Comparison of ENCODE assay signal across 27 cellular contexts in genomic region chr12:108172033-108172432, GRCh38. TPM values are rescaled to one million over a fixed set of nuclear protein-coding genes. Genes with fewer than 3 reads are reported as not detected.
DNase-seq lines count a peak whose midpoint lies in the region; ATAC-seq, FAIRE-seq and TF ChIP-seq lines count a peak whose summit lies in the region.
"Had no signal": no experiment of that assay in that cellular context is flagged by ENCODE, and none has a peak within 500 bp of the region (broad histone marks: within the 10 kb centered on the region; RNA-seq: fewer than 3 reads in every experiment).

No MANE protein-coding gene starts in this region.

- no peaks in the 10 kb centered on the region for H3K79me2 ChIP-seq in K562 (ENCODE audit: control insufficient read depth, insufficient read depth, low read length)

- in situ Hi-C loops in K562 (cut with MboI) = no loop called here

- no peak overlapping the region for H2AFZ ChIP-seq in K562 (ENCODE audit: low read depth, low read length)

- TF ChIP-seq POLR2A in A549 (IDR thresholded peaks at IDR 0.05; ENCODE audit: low read length) = no peak
- TF ChIP-seq POLR2A in K562 (conservative IDR thresholded peaks at IDR 0.05) = no peak
- no peak for TF ChIP-seq POLR2A in thyroid gland (IDR thresholded peaks at IDR 0.05)

- H4K20me1 ChIP-seq in K562 (replicated peaks; ENCODE audit: control insufficient read depth, insufficient read depth, low read length) = no peaks in the 10 kb centered on the region
- H4K20me1 ChIP-seq: BLaER1 treated with 17β-estradiol and CSF1 and Interleukin-3, amounts not matched to agents 10 nM and 100 nM had no signal

- H3K27me3 ChIP-seq in K562 (ENCODE audit: control insufficient read depth in 2 of 2, insufficient read depth in 2 of 2, low read length in 2 of 2) (no peaks in the 10 kb centered on the region; a peak in 1 of 5 replicates), thyroid gland (no peaks in the 10 kb centered on the region)
- H3K27me3 ChIP-seq: BLaER1 treated with 17β-estradiol and CSF1 and Interleukin-3, amounts not matched to agents 10 nM and 100 nM had no signal

- TF ChIP-seq RAD21 in A549 (conservative IDR thresholded peaks at IDR 0.05 in 1 of 2, IDR thresholded peaks at IDR 0.05 in 1 of 2) (no peak), K562 (CRISPR knock-in tag; conservative IDR thresholded peaks at IDR 0.05 in 1 of 2, IDR thresholded peaks at IDR 0.05 in 1 of 2) (no peak)

- H3K9me3 ChIP-seq in A549 = no peaks in the 10 kb centered on the region
- H3K9me3 ChIP-seq in HEK293 (ENCODE audit: control insufficient read depth, insufficient read depth, low read depth, low read length) = no peaks in the 10 kb centered on the region
- no peaks in the 10 kb centered on the region for H3K9me3 ChIP-seq in K562 (replicated peaks; ENCODE audit: control insufficient read depth, insufficient read depth, low read depth, low read length)
- H3K9me3 ChIP-seq in thyroid gland = no peaks in the 10 kb centered on the region
- H3K9me3 ChIP-seq: BLaER1 treated with 17β-estradiol and CSF1 and Interleukin-3, amounts not matched to agents 10 nM and 100 nM; Caco-2 had no signal

- CTCF ChIA-PET in A549 (lab: Yijun Ruan, JAX) = interaction anchor here (1.2 kb wide), 1 partner anchor 16 kb away, joined by 3 read pairs; no protein-coding TSS in a partner anchor
- CTCF ChIA-PET in HEK293 (lab: Yijun Ruan, JAX) = no interaction called here
- CTCF ChIA-PET in K562 (lab: Yijun Ruan, JAX; ENCODE audit: low intra/inter-chr PET ratio) = no interaction called here

- H3K9ac ChIP-seq in K562 (ENCODE audit: insufficient read depth in 1 of 2, low read depth in 2 of 2, low read length in 2 of 2) = no peak overlapping the region
- H3K9ac ChIP-seq: BLaER1 treated with 17β-estradiol and CSF1 and Interleukin-3, amounts not matched to agents 10 nM and 100 nM had no signal

- no peak overlapping the region for H3K27ac ChIP-seq in A549
- no peak overlapping the region for H3K27ac ChIP-seq in HEK293 (ENCODE audit: extremely low read depth, low read depth, low read length)
- H3K27ac ChIP-seq in K562 (ENCODE audit: extremely low read depth, low read depth, low read length) = no peak overlapping the region
- peak overlapping the region; percentile 79 to 92 (median 87) for H3K27ac ChIP-seq in thyroid gland
- H3K27ac ChIP-seq: BLaER1 treated with 17β-estradiol and CSF1 and Interleukin-3, amounts not matched to agents 10 nM and 100 nM; C4-2B had no signal

- BruUV-seq in K562 (replicated peaks; lab: Mats Ljungman, UMichigan) = no TSS peak

- no peak for DNase-seq in A549 (ENCODE audit: low read depth in 1 of 2, low spot score in 1 of 2)
- no peak for DNase-seq in K562 (ENCODE audit: extremely low read depth in 1 of 4, low spot score in 3 of 4)
- DNase-seq in thyroid gland = no peak
- no peak for DNase-seq in hippocampal formation (lab: John Stamatoyannopoulos, UW)
- DNase-seq in D341Med (ENCODE audit: low spot score) = no peak
- no peak for DNase-seq in left ventricle myocardium superior
- DNase-seq: 8988T; AML-193; Caco-2; Calu3; CD4-positive, alpha-beta T cell; CD8-positive, alpha-beta T cell; DMS 273 treated with DMSO at 0.1 percent for 48 hours; DMS153; DMS53; DMS79; DND-41; EL; GDM1 had no signal

- intact Hi-C loops in K562 (cut with micrococcal nuclease) (no loop called here), thyroid gland (cut with DNase I) (no loop called here), left ventricle myocardium superior (cut with micrococcal nuclease) (no loop called here)

- POLR2A ChIA-PET in A549 (lab: Yijun Ruan, JAX) (no interaction called here), HEK293 (lab: Yijun Ruan, JAX) (no interaction called here), K562 (lab: Yijun Ruan, JAX) (interaction anchor here (0.6 to 1.3 kb wide), 5 partner anchors 9 to 70 kb away, joined by 3 to 7 read pairs (median 3); no protein-coding TSS in a partner anchor)

- H3K4me1 ChIP-seq in A549 (no peaks in the 10 kb centered on the region), HEK293 (ENCODE audit: control insufficient read depth, insufficient read depth, low read length) (no peaks in the 10 kb centered on the region), K562 (replicated peaks in 1 of 2; ENCODE audit: control insufficient read depth in 2 of 2, insufficient read depth in 2 of 2, low read length in 2 of 2) (no peaks in the 10 kb centered on the region; a peak in 1 of 5 replicates), thyroid gland (peaks cover 65 to 83% of the 10 kb centered on the region in 2 donors)
- H3K4me1 ChIP-seq: BLaER1 treated with 17β-estradiol and CSF1 and Interleukin-3, amounts not matched to agents 10 nM and 100 nM; Caco-2 had no signal

- ATAC-seq in A549 (no peak), K562 (no peak), left ventricle myocardium superior (no peak)
- ATAC-seq: CD8-positive, alpha-beta T cell; GM12878 had no signal

- 0% methylated on average over 2 of the region's 2 CpGs for WGBS in A549 (ENCODE audit: missing lambda C conversion rate)
- 3% methylated on average over 2 of the region's 2 CpGs for WGBS in K562 (ENCODE audit: insufficient coverage, low coverage, missing lambda C conversion rate)
- 81 to 86% methylated on average over 2 of the region's 2 CpGs for WGBS in thyroid gland, 2 donors

- TF ChIP-seq CTCF in A549 (IDR thresholded peaks at IDR 0.05) (no peak), HEK293 (tag by site-specific recombination; IDR thresholded peaks at IDR 0.05) (no peak), K562 (IDR thresholded peaks at IDR 0.05 in 2 of 3, conservative IDR thresholded peaks at IDR 0.05 in 1 of 3; ENCODE audit: insufficient read depth in 2 of 3, low read depth in 1 of 3, low read length in 3 of 3) (no peak), thyroid gland (IDR thresholded peaks at IDR 0.05) (no peak)

- H3K36me3 ChIP-seq in HEK293 (ENCODE audit: control insufficient read depth in 2 of 2, insufficient read depth in 1 of 2, low read length in 2 of 2) (no peaks in the 10 kb centered on the region), K562 (ENCODE audit: control insufficient read depth, insufficient read depth, low read length) (no peaks in the 10 kb centered on the region), thyroid gland (no peaks in the 10 kb centered on the region)
- H3K36me3 ChIP-seq: BLaER1 treated with 17β-estradiol and CSF1 and Interleukin-3, amounts not matched to agents 10 nM and 100 nM had no signal

- no peak overlapping the region for H3K4me3 ChIP-seq in A549
- no peak overlapping the region for H3K4me3 ChIP-seq in HEK293 (ENCODE audit: low read depth, low read length)
- no peak overlapping the region for H3K4me3 ChIP-seq in K562
- H3K4me3 ChIP-seq in thyroid gland (replicated peaks in 1 of 3) = no peak overlapping the region
- H3K4me3 ChIP-seq: BLaER1 treated with 17β-estradiol and CSF1 and Interleukin-3, amounts not matched to agents 10 nM and 100 nM; GM12878 had no signal

- H3K9me1 ChIP-seq in K562 (ENCODE audit: control insufficient read depth, insufficient read depth, low read length) = no peaks in the 10 kb centered on the region

- H3K4me2 ChIP-seq in A549 = no peak overlapping the region
- no peak overlapping the region for H3K4me2 ChIP-seq in K562 (ENCODE audit: insufficient read depth, low read length)
- H3K4me2 ChIP-seq: BLaER1 treated with 17β-estradiol and CSF1 and Interleukin-3, amounts not matched to agents 10 nM and 100 nM had no signal

- no peak for FAIRE-seq in A549 (lab: Jason Lieb, UNC)
- FAIRE-seq in K562 (lab: Jason Lieb, UNC) = no peak
- FAIRE-seq: A204.1, GM12878, GM12892, GM19239 had no signal

- no peak for TF ChIP-seq EP300 in A549 (IDR thresholded peaks at IDR 0.05)
- TF ChIP-seq EP300 in K562 (IDR thresholded peaks at IDR 0.05; ENCODE audit: low read length) = no peak

TF ChIP-seq in A549, 52 proteins besides CTCF, POLR2A, EP300 and RAD21 (continues in another document):
- TF ChIP-seq KDM1A (IDR thresholded peaks at IDR 0.05; ENCODE audit: low read depth) = peak; percentile 21; the same call in 1 of the 2 replicates

TF ChIP-seq in HEK293, 187 proteins besides CTCF, POLR2A, EP300 and RAD21 (continues in another document):
- no peak for TF ChIP-seq EGR2 (tag by site-specific recombination; IDR thresholded peaks at IDR 0.05; ENCODE audit: low read depth)

TF ChIP-seq in K562, 482 proteins besides CTCF, POLR2A, EP300 and RAD21 (continues in another document):
- no peak for TF ChIP-seq ZNF740 (CRISPR knock-in tag; IDR thresholded peaks at IDR 0.05)
- TF ChIP-seq ZNF740 (tag; IDR thresholded peaks at IDR 0.05) = no peak

RNA-seq across cellular contexts. Expression of gene WSCD2, which starts 42.9 kb away (rescaled TPM):
- polyA plus RNA-seq in A549 (2011; rRNA removed) (not detected in 2 replicates), A549 (2017; fragmentation: RNase III; extraction: RNeasy Plus Mini Kit Qiagen cat#74134 plus additional on column Dnase treatment) (not detected in 3 replicates), K562 (2011; rRNA removed) (0.88 and 0.91 TPM in 2 replicates), K562 (2014; fragmentation: Illumina TruSeq; extraction: Trizol) (2.8 and 5.2 TPM in 2 replicates), K562 (2014; fragmentation: Nextera tagmentation; extraction: Ambion mirVana) (under 1 TPM; 0.72 to 0.89 TPM), K562 (2014; rRNA removed) (4.1 and 6.0 TPM in 2 replicates)
- polyA plus RNA-seq in A549 (2012; cell fraction: cytosol; rRNA removed) = not detected in 2 replicates
- not detected in 2 replicates for polyA plus RNA-seq in A549 (2012; cell fraction: nucleus; rRNA removed)
- polyA minus RNA-seq in A549 (2011; rRNA and poly(A)+ RNA removed) = 0.04 TPM in 1 of 2 replicates, not detected in the other
- 0.65 and 4.6 TPM in 2 replicates for total RNA-seq in K562 (2011; cell fraction: chromatin; rRNA removed; ENCODE audit: low replicate concordance)
- total RNA-seq in K562 (2011; cell fraction: nucleolus; rRNA removed) = 0.33 and 1.8 TPM in 2 replicates
- 2.8 and 3.4 TPM in 2 replicates for total RNA-seq in K562 (2011; cell fraction: nucleoplasm; rRNA removed)
- total RNA-seq in K562 (2014; rRNA removed) (4.0 and 4.9 TPM in 2 replicates), K562 (2014; rRNA removed; fragmentation: Illumina TruSeq; extraction: Trizol) (3.0 TPM in 2 replicates), K562 (2015; rRNA removed; fragmentation: Illumina TruSeq; extraction: Trizol) (13.9 and 14.1 TPM in 2 replicates), K562 (2021) (4.0 and 5.0 TPM in 2 replicates), thyroid gland (100 to 1,000 TPM in 1 of 4 donors, 10 to 100 TPM in 3; 35.5 to 117 (median 81.4) TPM), left ventricle myocardium superior (0.45 TPM)
- 0.15 and 0.38 TPM in 2 replicates for polyA plus RNA-seq in K562 (2011; cell fraction: cytosol; rRNA removed)
- polyA plus RNA-seq in K562 (2011; cell fraction: nucleus; rRNA removed) = 0.50 and 1.4 TPM in 2 replicates
- polyA plus RNA-seq in K562 (2012) = 9.3 and 12.5 TPM in 2 replicates
- 0.11 and 0.57 TPM in 2 replicates for polyA minus RNA-seq in K562 (2011; rRNA and poly(A)+ RNA removed)
- 1.2 TPM in 1 of 2 replicates, not detected in the other for polyA minus RNA-seq in K562 (2011; cell fraction: cytosol; rRNA and poly(A)+ RNA removed)
- 0.67 and 3.7 TPM in 2 replicates for polyA minus RNA-seq in K562 (2011; cell fraction: nucleus; rRNA and poly(A)+ RNA removed)
- total RNA-seq: Caco-2; Calu3; CD4-positive, alpha-beta T cell; CD8-positive, alpha-beta T cell; GM12878 had no signal
- polyA plus RNA-seq: BJ had no signal

Comparison
In these comparisons a context has a peak if more than half of its experiments do, and no peak if none do; other contexts are left out.
1. H3K27ac ChIP-seq: peak in thyroid gland (3 of 3); none in A549 (0 of 2), HEK293 (single experiment) and K562 (single experiment).